In genomic region chr6:41578714-41579610, GRCh38 we compare ENCODE assay signal across 11 cellular contexts. TPM values are rescaled to one million over a fixed set of nuclear protein-coding genes. Genes with fewer than 3 reads are reported as not detected.
DNase-seq lines count a peak whose midpoint lies in the region; ATAC-seq and TF ChIP-seq lines count a peak whose summit lies in the region.
"Had no signal": no experiment of that assay in that cellular context is flagged by ENCODE, and none has a peak within 500 bp of the region (broad histone marks: within the 10 kb centered on the region; RNA-seq: fewer than 3 reads in every experiment).

No MANE protein-coding gene starts in this region.

- peaks cover 4 to 14% of the 10 kb centered on the region in 2 donors for H3K4me1 ChIP-seq in breast epithelium
- H3K4me1 ChIP-seq in mucosa of descending colon (ENCODE audit: low read depth) = peaks cover 18% of the 10 kb centered on the region

- H3K9me3 ChIP-seq in breast epithelium = no peaks in the 10 kb centered on the region
- no peaks in the 10 kb centered on the region for H3K9me3 ChIP-seq in mucosa of descending colon
- H3K9me3 ChIP-seq: upper lobe of left lung had no signal

- no peaks in the 10 kb centered on the region for H3K36me3 ChIP-seq in breast epithelium
- no peaks in the 10 kb centered on the region for H3K36me3 ChIP-seq in mucosa of descending colon (ENCODE audit: low read depth)
- H3K36me3 ChIP-seq: upper lobe of left lung had no signal

- DNase-seq in DMS 273 treated with DMSO at 0.1 percent for 48 hours (lab: John Stamatoyannopoulos, UW) (peak; percentile 53), M059J (ENCODE audit: low read depth) (peak; percentile 38), breast epithelium (ENCODE audit: low spot score in 2 of 2) (no peak), mucosa of descending colon (peak in 2 of 3 donors; percentile 75 to 83), SK-N-DZ (ENCODE audit: low spot score) (no peak), NCI-H774 (lab: John Stamatoyannopoulos, UW) (no peak), NCI-H187 treated with DMSO at 0.1 percent for 48 hours (lab: John Stamatoyannopoulos, UW) (no peak), GM19240 (ENCODE audit: insufficient read length, low spot score) (no peak)
- DNase-seq: upper lobe of left lung had no signal

- no peaks in the 10 kb centered on the region for H3K27me3 ChIP-seq in breast epithelium
- H3K27me3 ChIP-seq: upper lobe of left lung had no signal

- TF ChIP-seq CTCF in breast epithelium (IDR thresholded peaks at IDR 0.05) (no peak), mucosa of descending colon (IDR thresholded peaks at IDR 0.05) (no peak)

- ATAC-seq in mucosa of descending colon = peak; percentile 64

- intact Hi-C loops in breast epithelium (cut with DNase I; ENCODE audit: low total_unique reads) (no loop called here), mucosa of descending colon (cut with DNase I, micrococcal nuclease) (no loop called here)

- TF ChIP-seq POLR2A in breast epithelium (IDR thresholded peaks at IDR 0.05) = no peak

- peak overlapping the region; percentile 73 to 78 for H3K27ac ChIP-seq in breast epithelium
- H3K27ac ChIP-seq: epithelial cell of prostate had no signal

- H3K4me3 ChIP-seq in breast epithelium (no peak overlapping the region), mucosa of descending colon (no peak overlapping the region)
- H3K4me3 ChIP-seq: upper lobe of left lung had no signal

RNA-seq across cellular contexts. Expression of gene FOXP4, which starts 32.8 kb away (rescaled TPM):
- 6.5 and 11.6 TPM in 2 replicates for total RNA-seq in M059J (2014; rRNA removed; shearing (Covaris generic))
- total RNA-seq in breast epithelium (10 to 100 TPM in 1 of 3 donors, 1 to 10 TPM in 2; 5.1 to 11.0 (median 5.6) TPM), mucosa of descending colon (10 to 100 TPM; 31.5 to 34.9 (median 33.8) TPM)
- polyA plus RNA-seq in SK-N-DZ (2014; cell fraction: cytosol; rRNA removed) = 5.3 and 8.4 TPM in 2 replicates
- polyA plus RNA-seq in SK-N-DZ (2014; cell fraction: nucleus; rRNA removed) = 2.2 and 3.9 TPM in 2 replicates

RNA-seq across cellular contexts. Expression of gene MDFI, which starts 59.3 kb away (rescaled TPM):
- total RNA-seq in M059J (2014; rRNA removed; shearing (Covaris generic)) = 0.79 and 1.4 TPM in 2 replicates
- total RNA-seq in breast epithelium = 10 to 100 TPM; 26.7 to 75.8 (median 36.1) TPM
- total RNA-seq in mucosa of descending colon = 1 to 10 TPM in 2 of 3 donors, under 1 TPM in 1; 0.96 to 2.2 (median 2.1) TPM
- 1.7 and 2.3 TPM in 2 replicates for polyA plus RNA-seq in SK-N-DZ (2014; cell fraction: cytosol; rRNA removed)
- 3.1 and 5.5 TPM in 2 replicates for polyA plus RNA-seq in SK-N-DZ (2014; cell fraction: nucleus; rRNA removed)
- total RNA-seq: G401 had no signal

Comparison
In these comparisons a context has a peak if more than half of its experiments do, and no peak if none do; other contexts are left out.
1. DNase-seq: peak in DMS 273 treated with DMSO at 0.1 percent for 48 hours (single experiment), M059J (single experiment) and mucosa of descending colon (2 of 3); none in breast epithelium (0 of 2), SK-N-DZ (single experiment), NCI-H774 (single experiment), NCI-H187 treated with DMSO at 0.1 percent for 48 hours (single experiment) and GM19240 (single experiment).
2. RNA of gene MDFI, which starts 59.3 kb away (total RNA-seq): 26.7 to 75.8 TPM in breast epithelium; 0.96 to 2.2 TPM in mucosa of descending colon and 0.79 to 1.4 TPM in M059J; every median in the first group is over 4 times any median in the second.